In genomic region chr6:126764104-126764503, GRCh38 we compare ENCODE assay signal across 23 cellular contexts.
DNase-seq lines count a peak whose midpoint lies in the region; ATAC-seq and TF ChIP-seq lines count a peak whose summit lies in the region.
"Had no signal": no experiment of that assay in that cellular context is flagged by ENCODE, and none has a peak within 500 bp of the region (broad histone marks: within the 10 kb centered on the region; RNA-seq: fewer than 3 reads in every experiment).

No MANE protein-coding gene starts in this region.

- no peak overlapping the region for H3K4me2 ChIP-seq in H9 (ENCODE audit: insufficient read depth, insufficient read length, low read length)

- H3K27ac Mint-ChIP-seq in nephron progenitor cell (peak overlapping the region; percentile 79), H9 (no peak overlapping the region)
- H3K27ac Mint-ChIP-seq: B cell; CD8-positive, alpha-beta memory T cell had no signal

- H3K23me2 ChIP-seq in H9 (ENCODE audit: insufficient read length, low read depth, low read length, poor library complexity, severe bottlenecking) = no peaks in the 10 kb centered on the region

- H3K36me3 ChIP-seq in right atrium auricular region (no peaks in the 10 kb centered on the region), esophagus muscularis mucosa (no peaks in the 10 kb centered on the region)

- no peak overlapping the region for H2AFZ ChIP-seq in H9 (ENCODE audit: low read length)

- H3K27me3 ChIP-seq in right atrium auricular region (no peaks in the 10 kb centered on the region), esophagus muscularis mucosa (no peaks in the 10 kb centered on the region), H9 (ENCODE audit: insufficient read depth, low read length) (no peaks in the 10 kb centered on the region)

- H3K9ac ChIP-seq in H9 (ENCODE audit: extremely low read depth, insufficient read length, low read length) = no peak overlapping the region

- no peak for TF ChIP-seq POLR2A in esophagus muscularis mucosa (IDR thresholded peaks at IDR 0.05; ENCODE audit: low read depth)

- H3K4me3 Mint-ChIP-seq in nephron progenitor cell = no peak overlapping the region
- no peak overlapping the region for H3K4me3 Mint-ChIP-seq in H9
- H3K4me3 Mint-ChIP-seq: B cell; CD8-positive, alpha-beta memory T cell had no signal

- H3K9me3 Mint-ChIP-seq in nephron progenitor cell = no peaks in the 10 kb centered on the region
- no peaks in the 10 kb centered on the region for H3K9me3 Mint-ChIP-seq in H9

- 45% methylated on average over 4 of the region's 4 CpGs for WGBS in esophagus muscularis mucosa
- no CpG with 5 or more reads among the region's 4 CpGs for WGBS in H9 (ENCODE audit: extremely low coverage, insufficient read length, low lambda C conversion rate)

- no peaks in the 10 kb centered on the region for H4K20me1 ChIP-seq in H9 (ENCODE audit: control insufficient read depth, insufficient read depth, insufficient read length)

- no peaks in the 10 kb centered on the region for H3K9me3 ChIP-seq in right atrium auricular region
- H3K9me3 ChIP-seq in esophagus muscularis mucosa = no peaks in the 10 kb centered on the region
- H3K9me3 ChIP-seq in H9 (ENCODE audit: control insufficient read depth, low read depth, low read length) = no peaks in the 10 kb centered on the region

- TF ChIP-seq EP300 in esophagus muscularis mucosa (IDR thresholded peaks at IDR 0.05) = peak; percentile 91

- H2BK15ac ChIP-seq in H9 (ENCODE audit: low read depth, low read length) = no peak overlapping the region

- H3K79me2 ChIP-seq in H9 (ENCODE audit: insufficient read depth, low read length) = no peaks in the 10 kb centered on the region

- H2BK120ac ChIP-seq in H9 (ENCODE audit: low read depth, low read length, poor library complexity, severe bottlenecking) = no peak overlapping the region

- H2BK20ac ChIP-seq in H9 (ENCODE audit: low read depth, low read length, poor library complexity, severe bottlenecking) = no peak overlapping the region

- H3K36me3 Mint-ChIP-seq in nephron progenitor cell (ENCODE audit: low read depth) (no peaks in the 10 kb centered on the region), H9 (ENCODE audit: insufficient read depth in 1 of 3, low read depth in 3 of 3) (no peaks in the 10 kb centered on the region)
- H3K36me3 Mint-ChIP-seq: CD8-positive, alpha-beta memory T cell had no signal

- intact Hi-C loops in Right ventricle myocardium inferior (cut with DNase I) = no loop called here
- intact Hi-C loops in esophagus muscularis mucosa (cut with DNase I) = loop anchor here (10.0 kb wide), 2 partner anchors 99 to 341 kb away; no protein-coding TSS in a partner anchor

- no peak overlapping the region for H3K4ac ChIP-seq in H9 (ENCODE audit: low read depth, low read length)

- H4K5ac ChIP-seq in H9 (ENCODE audit: insufficient read length, low read depth, low read length) = no peak overlapping the region

- H3K18ac ChIP-seq in H9 (ENCODE audit: insufficient read length, low read depth, low read length) = no peak overlapping the region

- ATAC-seq in Right ventricle myocardium inferior = peak; percentile 77
- ATAC-seq: HepG2, Panc1 had no signal

- no peaks in the 10 kb centered on the region for H3K27me3 Mint-ChIP-seq in nephron progenitor cell (ENCODE audit: low read depth, poor library complexity)
- no peaks in the 10 kb centered on the region for H3K27me3 Mint-ChIP-seq in H9 (ENCODE audit: low read depth)
- H3K27me3 Mint-ChIP-seq: B cell; CD8-positive, alpha-beta memory T cell had no signal

- no peak overlapping the region for H3T11ph ChIP-seq in H9 (ENCODE audit: low read length)

- DNase-seq in Right ventricle myocardium inferior (ENCODE audit: missing footprints) (no peak), right atrium auricular region (ENCODE audit: low spot score) (no peak), esophagus muscularis mucosa (ENCODE audit: extremely low spot score) (no peak), nephron progenitor cell (no peak), H9 (no peak), SW 1271 (lab: John Stamatoyannopoulos, UW) (no peak), foreskin melanocyte (no peak)
- DNase-seq: CD8-positive, alpha-beta memory T cell; DMS 273 treated with DMSO at 0.1 percent for 48 hours; DMS79; EL; GF-D8; Karpas-422; NCI-H1092; NCI-H1417 treated with DMSO at 0.1 percent for 48 hours; NCI-H2081; NCI-H2227 treated with DMSO at 0.1 percent for 48 hours; NCI-H526 treated with DMSO at 0.1 percent for 48 hours had no signal

- no peak overlapping the region for H3K4me3 ChIP-seq in right atrium auricular region
- H3K4me3 ChIP-seq in esophagus muscularis mucosa = no peak overlapping the region

- H3K23ac ChIP-seq in H9 (ENCODE audit: insufficient read length, low read depth, low read length) = no peak overlapping the region

- H3K56ac ChIP-seq in H9 (ENCODE audit: insufficient read length, low read depth, low read length) = no peak overlapping the region

- no peaks in the 10 kb centered on the region for H3K4me1 ChIP-seq in right atrium auricular region
- peaks cover 0 to 74% (median 57%) of the 10 kb centered on the region in 4 donors for H3K4me1 ChIP-seq in esophagus muscularis mucosa
- H3K4me1 ChIP-seq in H9 (ENCODE audit: insufficient read depth, low read length) = no peaks in the 10 kb centered on the region

- H3K14ac ChIP-seq in H9 (ENCODE audit: insufficient read depth, low read length) = no peak overlapping the region

- H3K4me1 Mint-ChIP-seq in nephron progenitor cell (peaks cover 43% of the 10 kb centered on the region), H9 (peaks cover 5% of the 10 kb centered on the region in 2 experiments; a peak in 1 of 4 replicates)
- H3K4me1 Mint-ChIP-seq: B cell; CD8-positive, alpha-beta memory T cell had no signal

- H2BK5ac ChIP-seq in H9 (ENCODE audit: insufficient read length, low read length) = no peak overlapping the region

- H2BK12ac ChIP-seq in H9 (ENCODE audit: insufficient read length, low read depth, low read length) = no peak overlapping the region

- no peak overlapping the region for H3K27ac ChIP-seq in right atrium auricular region
- H3K27ac ChIP-seq in esophagus muscularis mucosa (replicated peaks in 1 of 4) = peak overlapping the region; percentile 73 to 82 (median 78)
- H3K27ac ChIP-seq in H9 (ENCODE audit: insufficient read length, low read depth, low read length) = no peak overlapping the region
- H3K27ac ChIP-seq: 22Rv1, C4-2B had no signal

- H4K8ac ChIP-seq in H9 (replicated peaks; ENCODE audit: insufficient read length, low read depth, low read length) = no peak overlapping the region

- no peaks in the 10 kb centered on the region for H3K79me1 ChIP-seq in H9 (ENCODE audit: insufficient read depth, low read depth, low read length, poor library complexity, severe bottlenecking)

- no peak overlapping the region for H4K91ac ChIP-seq in H9 (ENCODE audit: insufficient read length, low read depth, low read length)

- H2AK5ac ChIP-seq in H9 (ENCODE audit: insufficient read length, low read length) = no peak overlapping the region

- TF ChIP-seq CTCF in right atrium auricular region (IDR thresholded peaks at IDR 0.05) = no peak
- TF ChIP-seq CTCF in esophagus muscularis mucosa (IDR thresholded peaks at IDR 0.05) = no peak
- TF ChIP-seq CTCF in nephron progenitor cell (IDR thresholded peaks at IDR 0.05) = no peak
- TF ChIP-seq CTCF in H9 (conservative IDR thresholded peaks at IDR 0.05) = no peak

Comparison
In these comparisons a context has a peak if more than half of its experiments do, and no peak if none do; other contexts are left out.
1. H3K27ac ChIP-seq: peak in esophagus muscularis mucosa (4 of 4); none in right atrium auricular region (0 of 2) and H9 (single experiment).